In genomic region chr13:25002311-25002710, GRCh38 we compare ENCODE assay signal across 8 cellular contexts.
DNase-seq lines count a peak whose midpoint lies in the region; FAIRE-seq lines count a peak whose summit lies in the region.
"Not testable (repeated sequence)": the region's sequence is repeated elsewhere in the genome, so short reads cannot be mapped to it uniquely, and the experiment has no call there.

No MANE protein-coding gene starts in this region.

- H3K4me2 ChIP-seq in trophoblast cell (ENCODE audit: low read length) = peak overlapping the region; percentile 11

- H3K9me3 ChIP-seq in SJCRH30 (replicated peaks); trophoblast cell (ENCODE audit: insufficient read depth, low read depth, low read length): not testable (repeated sequence)

- FAIRE-seq in HTR-8/SVneo (lab: Jason Lieb, UNC) = peak; percentile 76

- H2BK5ac ChIP-seq in trophoblast cell (ENCODE audit: low read depth, low read length, poor library complexity) = not testable (repeated sequence)

- not testable (repeated sequence) for H2AK5ac ChIP-seq in trophoblast cell (ENCODE audit: low read length)

- H2AFZ ChIP-seq in trophoblast cell (ENCODE audit: insufficient read depth, low read length, poor library complexity) = not testable (repeated sequence)

- H4K8ac ChIP-seq in trophoblast cell (ENCODE audit: low read depth, low read length) = not testable (repeated sequence)

- peak overlapping the region; percentile 6 for H4K91ac ChIP-seq in trophoblast cell (ENCODE audit: low read depth, low read length)

- not testable (repeated sequence) for H3K79me1 ChIP-seq in trophoblast cell (ENCODE audit: low read length)

- not testable (repeated sequence) for H3K27me3 ChIP-seq in SJCRH30; trophoblast cell (ENCODE audit: insufficient read depth, low read length)

- H4K12ac ChIP-seq in trophoblast cell (ENCODE audit: low read depth, low read length) = not testable (repeated sequence)

- WGBS in trophoblast cell (ENCODE audit: extremely low coverage, insufficient coverage, insufficient read length) = no CpG with 5 or more reads among the region's 14 CpGs

- not testable (repeated sequence) for H3K4me1 ChIP-seq in SJCRH30; trophoblast cell (ENCODE audit: control insufficient read depth in 1 of 2, insufficient read depth in 2 of 2, low read length in 2 of 2)

- not testable (repeated sequence) for H3K14ac ChIP-seq in trophoblast cell (ENCODE audit: low read length)

- H2BK12ac ChIP-seq in trophoblast cell (ENCODE audit: low read length) = peak overlapping the region; percentile 34

- not testable (repeated sequence) for H3K4ac ChIP-seq in trophoblast cell (ENCODE audit: low read depth, low read length)

- peak; percentile 76 for DNase-seq in A172 (ENCODE audit: low spot score)
- peak; percentile 77 for DNase-seq in EL
- DNase-seq in HTR-8/SVneo (ENCODE audit: insufficient read length, low spot score) = peak; percentile 21
- DNase-seq in SJCRH30 = peak; percentile 35 to 45
- peak; percentile 82 for DNase-seq in astrocyte of the hippocampus (ENCODE audit: low read depth, low spot score)
- DNase-seq in fibroblast of peridontal ligament (ENCODE audit: extremely low read depth) = peak; percentile 31
- DNase-seq in kidney tubule cell (ENCODE audit: low spot score) = peak; percentile 95
- peak; percentile 20 to 44 for DNase-seq in trophoblast cell

- not testable (repeated sequence) for H3K4me3 ChIP-seq in SJCRH30; trophoblast cell (ENCODE audit: low read depth, low read length)

- H2BK120ac ChIP-seq in trophoblast cell (ENCODE audit: insufficient read depth, low read length, poor library complexity) = not testable (repeated sequence)

- not testable (repeated sequence) for H3K36me3 ChIP-seq in SJCRH30; trophoblast cell (ENCODE audit: control insufficient read depth in 1 of 2, insufficient read depth in 2 of 2, low read length in 2 of 2)

- H3K9ac ChIP-seq in trophoblast cell (ENCODE audit: low read length) = not testable (repeated sequence)

- H3K18ac ChIP-seq in trophoblast cell (ENCODE audit: low read length) = not testable (repeated sequence)

- not testable (repeated sequence) for H3K79me2 ChIP-seq in trophoblast cell (ENCODE audit: control insufficient read depth, insufficient read depth, low read length, poor library complexity)

- not testable (repeated sequence) for H3K23ac ChIP-seq in trophoblast cell (ENCODE audit: low read length)

- not testable (repeated sequence) for H3K27ac ChIP-seq in SJCRH30; trophoblast cell (ENCODE audit: low read depth, low read length)

Comparison
In these comparisons a context has a peak if more than half of its experiments do, and no peak if none do; other contexts are left out.
1. DNase-seq: peak in every context shown above with its lines; median percentile 95 in kidney tubule cell; 82 in astrocyte of the hippocampus; 77 in EL; 76 in A172; 40 in SJCRH30; 32 in trophoblast cell; 31 in fibroblast of peridontal ligament; 21 in HTR-8/SVneo.